7 cellular contexts compared by ENCODE assay signal in the genomic region with DNA sequence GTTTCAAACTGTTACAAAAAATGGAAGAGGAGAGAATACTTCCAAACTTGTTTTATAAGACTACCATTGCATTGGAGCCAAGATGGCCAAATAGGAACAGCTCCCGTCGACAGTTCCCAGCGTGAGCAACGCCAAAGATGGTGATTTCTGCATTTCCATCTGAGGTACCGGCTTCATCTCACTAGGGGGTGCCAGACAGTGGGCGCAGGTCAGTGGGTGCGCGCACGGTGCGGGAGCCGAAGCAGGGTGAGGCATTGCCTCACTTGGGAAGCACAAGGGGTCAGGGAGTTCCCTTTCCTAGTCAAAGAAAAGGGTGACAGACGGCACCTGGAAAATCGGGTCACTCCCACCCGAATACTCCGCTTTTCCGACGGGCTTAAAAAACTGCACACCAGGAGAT.
DNase-seq lines count a peak whose midpoint lies in the region; TF ChIP-seq lines count a peak whose summit lies in the region.
"Not testable (repeated sequence)": the region's sequence is repeated elsewhere in the genome, so short reads cannot be mapped to it uniquely, and the experiment has no call there.

No MANE protein-coding gene starts in this region.

- H3K9me2 ChIP-seq in PC-9 (ENCODE audit: insufficient read depth), result not testable (repeated sequence)

- H3K4me3 Mint-ChIP-seq in neural progenitor cell, result peak overlapping the region; percentile 65

- H3K27me3 ChIP-seq in H7 (ENCODE audit: control insufficient read depth, insufficient read depth, low read length); PC-9 (ENCODE audit: insufficient read depth, low read depth); neural progenitor cell: not testable (repeated sequence)

- H3K4me3 ChIP-seq in H7 (ENCODE audit: insufficient read depth, low read depth, low read length), result peak overlapping the region; percentile 19
- H3K4me3 ChIP-seq in PC-9, result not testable (repeated sequence)
- peak overlapping the region; percentile 35 for H3K4me3 ChIP-seq in neural progenitor cell

- H3K4me2 ChIP-seq in PC-9, result peak overlapping the region; percentile 50
- H3K4me2 ChIP-seq in neural progenitor cell, result peak overlapping the region; percentile 52

- TF ChIP-seq CTCF in PC-9 (conservative IDR thresholded peaks at IDR 0.05), result 0 out of 2 replicates have a peak, but pooled peaks have one; percentile 19
- peak; percentile 30 for TF ChIP-seq CTCF in neural progenitor cell (IDR thresholded peaks at IDR 0.05)

- not testable (repeated sequence) for H3K27ac ChIP-seq in PC-9, neural progenitor cell

- H3K27me3 Mint-ChIP-seq in neural progenitor cell (ENCODE audit: insufficient read depth, low read depth), result not testable (repeated sequence)

- not testable (repeated sequence) for H3K36me3 Mint-ChIP-seq in neural progenitor cell

- H3K36me3 ChIP-seq in H7 (replicated peaks; ENCODE audit: control insufficient read depth, insufficient read depth, low read length); PC-9 (ENCODE audit: low read depth); neural progenitor cell: not testable (repeated sequence)

- not testable (repeated sequence) for H3K4me1 ChIP-seq in PC-9 (replicated peaks; ENCODE audit: insufficient read depth); neural progenitor cell

- not testable (repeated sequence) for BruUV-seq in PC-9 (replicated peaks; lab: Mats Ljungman, UMichigan)

- not testable (repeated sequence) for H3K4me1 Mint-ChIP-seq in neural progenitor cell

- not testable (repeated sequence) for H3K9me3 Mint-ChIP-seq in neural progenitor cell

- intact Hi-C loops in PC-9 (cut with micrococcal nuclease; ENCODE audit: unreplicated experiment), result not testable (repeated sequence)

- not testable (repeated sequence) for H3F3A ChIP-seq in PC-9 (ENCODE audit: insufficient read depth, low read depth); neural progenitor cell (ENCODE audit: low read depth)

- H3K27ac Mint-ChIP-seq in neural progenitor cell, result not testable (repeated sequence)

- H2AFZ ChIP-seq in PC-9; neural progenitor cell (replicated peaks): not testable (repeated sequence)

- CTCF ChIA-PET in PC-9 (lab: Charles Lee), result not testable (repeated sequence)

- H4K20me1 ChIP-seq in PC-9 (ENCODE audit: insufficient read depth); neural progenitor cell (ENCODE audit: low read depth): not testable (repeated sequence)

- not testable (repeated sequence) for H3K9ac ChIP-seq in neural progenitor cell

- H3K79me2 ChIP-seq in PC-9 (ENCODE audit: low read depth); neural progenitor cell (ENCODE audit: low read depth): not testable (repeated sequence)

- not testable (repeated sequence) for H3K9me3 ChIP-seq in PC-9 (ENCODE audit: insufficient read depth, low read depth); neural progenitor cell (ENCODE audit: low read depth)

- DNase-seq in DMS153 (lab: John Stamatoyannopoulos, UW) (peak; percentile 34), NCI-H1092 (lab: John Stamatoyannopoulos, UW) (peak; percentile 25), NCI-H345 treated with DMSO at 0.1 percent for 48 hours (lab: John Stamatoyannopoulos, UW; ENCODE audit: unreplicated experiment) (peak; percentile 12), ecto neural progenitor cell (ENCODE audit: low spot score) (peak; percentile 43), neural progenitor cell (ENCODE audit: low spot score) (peak; percentile 3)
- not testable (repeated sequence) for DNase-seq in H7, PC-9

- POLR2A ChIA-PET in PC-9 (lab: Charles Lee; ENCODE audit: unreplicated experiment), result not testable (repeated sequence)
